16 cellular contexts compared by ENCODE assay signal in genomic region chr9:121688681-121689080, GRCh38. TPM values are rescaled to one million over a fixed set of nuclear protein-coding genes. Genes with fewer than 3 reads are reported as not detected.
DNase-seq lines count a peak whose midpoint lies in the region; ATAC-seq and TF ChIP-seq lines count a peak whose summit lies in the region.
"Had no signal": no experiment of that assay in that cellular context is flagged by ENCODE, and none has a peak within 500 bp of the region (broad histone marks: within the 10 kb centered on the region; RNA-seq: fewer than 3 reads in every experiment).

No MANE protein-coding gene starts in this region.

- TF ChIP-seq CTCF in brain (conservative IDR thresholded peaks at IDR 0.05) (no peak), lower lobe of right lung (IDR thresholded peaks at IDR 0.05) (no peak), spleen (IDR thresholded peaks at IDR 0.05 in 8 of 11, conservative IDR thresholded peaks at IDR 0.05 in 3 of 11) (no peak), esophagus squamous epithelium (IDR thresholded peaks at IDR 0.05) (no peak)

- H3K27me3 ChIP-seq in lower lobe of right lung (ENCODE audit: low read depth): no peaks in the 10 kb centered on the region
- H3K27me3 ChIP-seq in spleen (replicated peaks in 1 of 7): peaks cover 0 to 15% (median 0%) of the 10 kb centered on the region in 7 donors
- no peaks in the 10 kb centered on the region for H3K27me3 ChIP-seq in esophagus squamous epithelium
- H3K27me3 ChIP-seq: BLaER1 treated with 17β-estradiol and CSF1 and Interleukin-3, amounts not matched to agents 10 nM and 100 nM had no signal

- peak overlapping the region in 1 of 5 experiments; percentile 14 for H3K4me3 Mint-ChIP-seq in brain
- no peak overlapping the region for H3K4me3 Mint-ChIP-seq in T-helper 17 cell
- H3K4me3 Mint-ChIP-seq: B cell; CD8-positive, alpha-beta T cell; HFFc6 had no signal

- intact Hi-C loops in lower lobe of right lung (cut with DNase I): loop anchor here (10.0 kb wide), 1 partner anchor 306 kb away; no protein-coding TSS in a partner anchor
- intact Hi-C loops in spleen (cut with DNase I; ENCODE audit: low total_unique reads): loop anchor here (10.0 kb wide), 1 partner anchor 144 kb away; no protein-coding TSS in a partner anchor
- intact Hi-C loops in esophagus squamous epithelium (cut with DNase I): loop anchor here (5.0 to 10.0 kb wide), 2 partner anchors 176 to 304 kb away; no protein-coding TSS in a partner anchor

- H3K27ac Mint-ChIP-seq in brain (peak overlapping the region in 3 of 5 experiments; percentile 25 to 89 (median 42)), T-helper 17 cell (no peak overlapping the region)
- H3K27ac Mint-ChIP-seq: B cell; CD8-positive, alpha-beta T cell; HFFc6 had no signal

- DNase-seq in lower lobe of right lung: peak; percentile 22
- DNase-seq in spleen: peak; percentile 51
- DNase-seq in effector CD4-positive, alpha-beta T cell: no peak
- DNase-seq in T-helper 17 cell: no peak
- DNase-seq in esophagus squamous epithelium (lab: John Stamatoyannopoulos, UW): no peak
- DNase-seq: Calu3; CD8-positive, alpha-beta T cell; DMS79 treated with DMSO at 0.1 percent for 48 hours; GF-D8; GOT3; H7; HFFc6 had no signal

- H3K9me3 Mint-ChIP-seq in brain: peaks cover 0 to 4% (median 0%) of the 10 kb centered on the region in 5 experiments
- H3K9me3 Mint-ChIP-seq: CD8-positive, alpha-beta T cell; HFFc6 had no signal

- H3K4me1 Mint-ChIP-seq in brain: peaks cover 62% of the 10 kb centered on the region
- peaks cover 2% of the 10 kb centered on the region for H3K4me1 Mint-ChIP-seq in T-helper 17 cell

- H3K4me3 ChIP-seq in lower lobe of right lung (no peak overlapping the region), spleen (no peak overlapping the region), esophagus squamous epithelium (no peak overlapping the region)
- H3K4me3 ChIP-seq: BLaER1 treated with 17β-estradiol and CSF1 and Interleukin-3, amounts not matched to agents 10 nM and 100 nM had no signal

- H3K9me3 ChIP-seq in lower lobe of right lung: no peaks in the 10 kb centered on the region
- no peaks in the 10 kb centered on the region for H3K9me3 ChIP-seq in spleen
- no peaks in the 10 kb centered on the region for H3K9me3 ChIP-seq in T-helper 17 cell (ENCODE audit: control insufficient read depth, low read length, poor library complexity, severe bottlenecking)
- H3K9me3 ChIP-seq in esophagus squamous epithelium: no peaks in the 10 kb centered on the region
- H3K9me3 ChIP-seq: BLaER1 treated with 17β-estradiol and CSF1 and Interleukin-3, amounts not matched to agents 10 nM and 100 nM had no signal

- H3K27me3 Mint-ChIP-seq in brain (no peaks in the 10 kb centered on the region), T-helper 17 cell (peaks cover 31% of the 10 kb centered on the region)

- ATAC-seq in lower lobe of right lung: no peak
- ATAC-seq in T-helper 17 cell: no peak
- ATAC-seq: CD8-positive, alpha-beta T cell; HCT116 had no signal

- H3K27ac ChIP-seq in lower lobe of right lung: no peak overlapping the region
- H3K27ac ChIP-seq in spleen: no peak overlapping the region
- no peak overlapping the region for H3K27ac ChIP-seq in esophagus squamous epithelium
- H3K27ac ChIP-seq: BLaER1 treated with 17β-estradiol and CSF1 and Interleukin-3, amounts not matched to agents 10 nM and 100 nM had no signal

- no peaks in the 10 kb centered on the region for H3K36me3 ChIP-seq in lower lobe of right lung
- H3K36me3 ChIP-seq in spleen: no peaks in the 10 kb centered on the region
- no peaks in the 10 kb centered on the region for H3K36me3 ChIP-seq in esophagus squamous epithelium
- H3K36me3 ChIP-seq: BLaER1 treated with 17β-estradiol and CSF1 and Interleukin-3, amounts not matched to agents 10 nM and 100 nM had no signal

- TF ChIP-seq POLR2A in spleen (IDR thresholded peaks at IDR 0.05) (no peak), esophagus squamous epithelium (IDR thresholded peaks at IDR 0.05) (no peak)

- WGBS in spleen, 5 donors: 90 to 96% (median 92%) methylated on average over 7 of the region's 7 CpGs
- 79 to 96% methylated on average over 3 to 6 of the region's 7 CpGs for WGBS in esophagus squamous epithelium, 2 donors

- H3K4me1 ChIP-seq in lower lobe of right lung: peaks cover 28% of the 10 kb centered on the region
- peaks cover 0 to 25% (median 12%) of the 10 kb centered on the region in 6 donors for H3K4me1 ChIP-seq in spleen
- H3K4me1 ChIP-seq in esophagus squamous epithelium: peaks cover 0 to 49% (median 14%) of the 10 kb centered on the region in 3 donors

- H3K36me3 Mint-ChIP-seq in brain (no peaks in the 10 kb centered on the region), T-helper 17 cell (ENCODE audit: low read depth) (peaks cover under 1% of the 10 kb centered on the region)
- H3K36me3 Mint-ChIP-seq: CD8-positive, alpha-beta T cell had no signal

RNA-seq across cellular contexts. Expression of gene DAB2IP, which starts 37.2 kb away (rescaled TPM):
- polyA plus RNA-seq in brain (ENCODE audit: insufficient read depth, low read depth, low replicate concordance) (33.1 TPM), spleen (10 to 100 TPM in 1 of 3 donors, 1 to 10 TPM in 2; 5.0 to 24.2 (median 6.0) TPM)
- total RNA-seq in lower lobe of right lung (54.1 TPM), spleen (10 to 100 TPM; 34.1 to 83.0 (median 48.5) TPM), T-helper 17 cell (not detected), esophagus squamous epithelium (10 to 100 TPM; 28.3 to 48.8 (median 38.1) TPM)

Comparison
In these comparisons a context has a peak if more than half of its experiments do, and no peak if none do; other contexts are left out.
1. DNase-seq: peak in lower lobe of right lung (single experiment) and spleen (single experiment); none in effector CD4-positive, alpha-beta T cell (single experiment), T-helper 17 cell (0 of 3) and esophagus squamous epithelium (single experiment).
2. RNA of gene DAB2IP, which starts 37.2 kb away (total RNA-seq): 54.1 TPM in lower lobe of right lung (single experiment), 34.1 to 83.0 TPM in spleen and 28.3 to 48.8 TPM in esophagus squamous epithelium; not detected in T-helper 17 cell; every median in the first group is over 10 times any median in the second.